In genomic region chr3:95750097-95750496, GRCh38 we compare ENCODE assay signal across 19 cellular contexts.
"Had no signal": no experiment of that assay in that cellular context is flagged by ENCODE, and none has a peak within 500 bp of the region (broad histone marks: within the 10 kb centered on the region; RNA-seq: fewer than 3 reads in every experiment).

No MANE protein-coding gene starts in this region.

- H3K27me3 ChIP-seq: brain microvascular endothelial cell, dorsolateral prefrontal cortex, upper lobe of right lung had no signal

- DNase-seq: activated B cell treated with CpG ODN at 0.5 μM for 24 hours; activated CD4-positive, alpha-beta memory T cell treated with anti-CD3 and anti-CD28 coated beads, Interleukin-2, amount 10 ng/mL, durations not matched to agents 7 days and 5 days; activated CD4-positive, alpha-beta T cell treated with anti-CD3 and anti-CD28 coated beads for 4 hours; activated CD8-positive, alpha-beta memory T cell treated with anti-CD3 and anti-CD28 coated beads, Interleukin-2, amount 10 ng/mL, durations not matched to agents 7 days and 5 days; activated naive CD4-positive, alpha-beta T cell; activated naive CD8-positive, alpha-beta T cell treated with anti-CD3 and anti-CD28 coated beads, Interleukin-2, amount 10 ng/mL, durations not matched to agents 7 days and 5 days; anterior cingulate cortex; brain microvascular endothelial cell; central memory CD4-positive, alpha-beta T cell; dorsolateral prefrontal cortex; head of caudate nucleus; left ventricle myocardium inferior; mammary epithelial cell; midbrain; occipital lobe; stimulated activated CD8-positive, alpha-beta memory T cell treated with anti-CD3 and anti-CD28 coated beads, Interleukin-4, amount 100 ng/mL, for 48 hours; stimulated activated naive CD4-positive, alpha-beta T cell; upper lobe of right lung had no signal

- H3K9me3 ChIP-seq: upper lobe of right lung had no signal

- ATAC-seq: activated CD8-positive, alpha-beta memory T cell treated with anti-CD3 and anti-CD28 coated beads, Interleukin-2, amount 10 ng/mL, durations not matched to agents 7 days and 5 days; activated T-helper 17 cell treated with anti-CD3 and anti-CD28 coated beads, Interleukin-2, amount 50 U/mL, for 72 hours; upper lobe of right lung had no signal

- H3K27ac ChIP-seq: brain microvascular endothelial cell, dorsolateral prefrontal cortex, left ventricle myocardium inferior, upper lobe of right lung had no signal

- H3K4me1 ChIP-seq: left ventricle myocardium inferior, upper lobe of right lung had no signal

- H3K36me3 ChIP-seq: brain microvascular endothelial cell, left ventricle myocardium inferior, upper lobe of right lung had no signal

- H3K4me3 ChIP-seq: dorsolateral prefrontal cortex, left ventricle myocardium inferior, upper lobe of right lung had no signal
